In the genomic region with DNA sequence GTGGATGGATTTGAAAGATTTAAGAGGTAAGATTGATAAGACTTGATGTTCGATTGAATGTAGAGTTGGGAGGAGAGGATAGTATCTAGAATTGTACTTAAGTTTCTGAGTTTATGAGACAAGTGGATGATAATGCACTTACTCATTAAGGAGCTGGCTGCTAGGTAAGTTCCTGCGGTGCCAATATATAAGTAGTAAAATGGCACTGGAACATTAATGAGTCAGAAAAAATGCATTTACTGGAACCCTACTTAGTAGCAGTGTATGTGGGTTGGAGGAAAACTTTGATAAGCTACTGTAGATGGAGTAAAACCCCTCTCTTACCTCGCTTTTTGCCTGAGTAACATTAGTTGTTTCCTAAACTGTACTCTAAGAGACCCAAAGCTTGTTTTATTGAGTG, we compare ENCODE assay signal across 17 cellular contexts.
A peak's percentile ranks its signal among the peaks of the same experiment; 100 is the strongest.
DNase-seq lines count a peak whose midpoint lies in the region; ATAC-seq and TF ChIP-seq lines count a peak whose summit lies in the region.
"Had no signal": no experiment of that assay in that cellular context is flagged by ENCODE, and none has a peak within 500 bp of the region (broad histone marks: within the 10 kb centered on the region; RNA-seq: fewer than 3 reads in every experiment).

No MANE protein-coding gene starts in this region.

- no peaks in the 10 kb centered on the region for H3K9me3 ChIP-seq in MG63
- H3K9me3 ChIP-seq: HAP-1, SJSA1 had no signal

- TF ChIP-seq CTCF in brain microvascular endothelial cell (IDR thresholded peaks at IDR 0.05; ENCODE audit: low read depth, low read length, missing control alignments) = no peak

- H3K4me1 Mint-ChIP-seq in activated naive CD8-positive, alpha-beta T cell (ENCODE audit: low read depth) = peaks cover 16% of the 10 kb centered on the region
- H3K4me1 Mint-ChIP-seq in activated naive CD8-positive, alpha-beta T cell treated with anti-CD3 and anti-CD28 coated beads for 36 hours = peaks cover 3% of the 10 kb centered on the region
- H3K4me1 Mint-ChIP-seq in activated naive CD8-positive, alpha-beta T cell treated with anti-CD3 and anti-CD28 coated beads, Interleukin-2, amount 50 U/mL, for 24 hours = peaks cover 16% of the 10 kb centered on the region
- H3K4me1 Mint-ChIP-seq in stimulated activated effector memory CD8-positive, alpha-beta T cell treated with anti-CD3 and anti-CD28 coated beads, Interleukin-12 subunit alpha, Interleukin-12 subunit beta, amount 100 ng/mL, for 72 hours = peaks cover 6% of the 10 kb centered on the region
- H3K4me1 Mint-ChIP-seq: B cell had no signal

- H3K4me3 Mint-ChIP-seq in activated naive CD8-positive, alpha-beta T cell = no peak overlapping the region
- no peak overlapping the region for H3K4me3 Mint-ChIP-seq in activated naive CD8-positive, alpha-beta T cell treated with anti-CD3 and anti-CD28 coated beads for 36 hours
- H3K4me3 Mint-ChIP-seq in activated naive CD8-positive, alpha-beta T cell treated with anti-CD3 and anti-CD28 coated beads, Interleukin-2, amount 50 U/mL, for 24 hours = no peak overlapping the region
- H3K4me3 Mint-ChIP-seq in stimulated activated effector memory CD8-positive, alpha-beta T cell treated with anti-CD3 and anti-CD28 coated beads, Interleukin-12 subunit alpha, Interleukin-12 subunit beta, amount 100 ng/mL, for 72 hours = no peak overlapping the region
- H3K4me3 Mint-ChIP-seq: B cell; CD4-positive, alpha-beta T cell had no signal

- no peaks in the 10 kb centered on the region for H3K27me3 Mint-ChIP-seq in activated naive CD8-positive, alpha-beta T cell
- no peaks in the 10 kb centered on the region for H3K27me3 Mint-ChIP-seq in activated naive CD8-positive, alpha-beta T cell treated with anti-CD3 and anti-CD28 coated beads for 36 hours
- H3K27me3 Mint-ChIP-seq in activated naive CD8-positive, alpha-beta T cell treated with anti-CD3 and anti-CD28 coated beads, Interleukin-2, amount 50 U/mL, for 24 hours = no peaks in the 10 kb centered on the region
- H3K27me3 Mint-ChIP-seq: CD4-positive, alpha-beta T cell had no signal

- H3K36me3 Mint-ChIP-seq in activated naive CD8-positive, alpha-beta T cell = peaks cover 16% of the 10 kb centered on the region
- H3K36me3 Mint-ChIP-seq in activated naive CD8-positive, alpha-beta T cell treated with anti-CD3 and anti-CD28 coated beads for 36 hours = peaks cover 12% of the 10 kb centered on the region
- peaks cover 3% of the 10 kb centered on the region for H3K36me3 Mint-ChIP-seq in activated naive CD8-positive, alpha-beta T cell treated with anti-CD3 and anti-CD28 coated beads, Interleukin-2, amount 50 U/mL, for 24 hours (ENCODE audit: low read depth)
- H3K36me3 Mint-ChIP-seq in stimulated activated effector memory CD8-positive, alpha-beta T cell treated with anti-CD3 and anti-CD28 coated beads, Interleukin-12 subunit alpha, Interleukin-12 subunit beta, amount 100 ng/mL, for 72 hours = no peaks in the 10 kb centered on the region

- no peak for DNase-seq in activated naive CD8-positive, alpha-beta T cell treated with anti-CD3 and anti-CD28 coated beads for 36 hours
- DNase-seq in M059J (ENCODE audit: low read depth) (peak; percentile 28), brain microvascular endothelial cell (no peak), MG63 (no peak)
- no peak for DNase-seq in activated naive CD8-positive, alpha-beta T cell treated with anti-CD3 and anti-CD28 coated beads, Interleukin-2, amount 50 U/mL, for 24 hours
- DNase-seq in stimulated activated effector memory CD8-positive, alpha-beta T cell treated with anti-CD3 and anti-CD28 coated beads, Interleukin-12 subunit alpha, Interleukin-12 subunit beta, amount 100 ng/mL, for 72 hours (ENCODE audit: low spot score in 2 of 2) = no peak
- DNase-seq: CD4-positive, alpha-beta T cell; DMS53; NCI-H1417 treated with DMSO at 0.1 percent for 48 hours; NCI-H2029; NCI-H2171; NCI-H446 treated with DMSO at 0.1 percent for 48 hours had no signal

- ATAC-seq in activated naive CD8-positive, alpha-beta T cell treated with anti-CD3 and anti-CD28 coated beads, Interleukin-2, amount 50 U/mL, for 24 hours = peak; percentile 58
- peak; percentile 60 for ATAC-seq in stimulated activated effector memory CD8-positive, alpha-beta T cell treated with anti-CD3 and anti-CD28 coated beads, Interleukin-12 subunit alpha, Interleukin-12 subunit beta, amount 100 ng/mL, for 72 hours

- H3K27ac Mint-ChIP-seq in activated naive CD8-positive, alpha-beta T cell = peak overlapping the region; percentile 0
- H3K27ac Mint-ChIP-seq in activated naive CD8-positive, alpha-beta T cell treated with anti-CD3 and anti-CD28 coated beads for 36 hours = no peak overlapping the region
- H3K27ac Mint-ChIP-seq in activated naive CD8-positive, alpha-beta T cell treated with anti-CD3 and anti-CD28 coated beads, Interleukin-2, amount 50 U/mL, for 24 hours = no peak overlapping the region
- H3K27ac Mint-ChIP-seq in stimulated activated effector memory CD8-positive, alpha-beta T cell treated with anti-CD3 and anti-CD28 coated beads, Interleukin-12 subunit alpha, Interleukin-12 subunit beta, amount 100 ng/mL, for 72 hours = no peak overlapping the region
- H3K27ac Mint-ChIP-seq: B cell; CD4-positive, alpha-beta T cell had no signal

- H3K27me3 ChIP-seq in brain microvascular endothelial cell (replicated peaks) (no peaks in the 10 kb centered on the region), MG63 (no peaks in the 10 kb centered on the region)
- H3K27me3 ChIP-seq: SJSA1 had no signal

- H3K36me3 ChIP-seq in brain microvascular endothelial cell (replicated peaks) = no peaks in the 10 kb centered on the region
- no peaks in the 10 kb centered on the region for H3K36me3 ChIP-seq in MG63
- H3K36me3 ChIP-seq: HAP-1, SJSA1 had no signal

- H3K9me3 Mint-ChIP-seq in activated naive CD8-positive, alpha-beta T cell (ENCODE audit: low read depth) = no peaks in the 10 kb centered on the region
- peaks cover 2% of the 10 kb centered on the region for H3K9me3 Mint-ChIP-seq in activated naive CD8-positive, alpha-beta T cell treated with anti-CD3 and anti-CD28 coated beads for 36 hours
- H3K9me3 Mint-ChIP-seq in activated naive CD8-positive, alpha-beta T cell treated with anti-CD3 and anti-CD28 coated beads, Interleukin-2, amount 50 U/mL, for 24 hours = peaks cover 5% of the 10 kb centered on the region
- H3K9me3 Mint-ChIP-seq in stimulated activated effector memory CD8-positive, alpha-beta T cell treated with anti-CD3 and anti-CD28 coated beads, Interleukin-12 subunit alpha, Interleukin-12 subunit beta, amount 100 ng/mL, for 72 hours = no peaks in the 10 kb centered on the region

- no peak overlapping the region for H3K27ac ChIP-seq in brain microvascular endothelial cell
- H3K27ac ChIP-seq: HL-60, SJSA1 had no signal

- H3K4me3 ChIP-seq in brain microvascular endothelial cell (ENCODE audit: low read depth, low read length) (no peak overlapping the region), MG63 (no peak overlapping the region)
- H3K4me3 ChIP-seq: HAP-1, SJSA1 had no signal

- in situ Hi-C loops in brain microvascular endothelial cell (cut with HindIII; ENCODE audit: low pct_ligation_motif_present, low sequenced_read_pairs) = no loop called here
